In genomic region chr20:56766528-56766927, GRCh38 we compare ENCODE assay signal across 24 cellular contexts.
"Had no signal": no experiment of that assay in that cellular context is flagged by ENCODE, and none has a peak within 500 bp of the region (broad histone marks: within the 10 kb centered on the region; RNA-seq: fewer than 3 reads in every experiment).

No MANE protein-coding gene starts in this region.

- H3K9me3 Mint-ChIP-seq: activated naive CD4-positive, alpha-beta T cell treated with anti-CD3 and anti-CD28 coated beads for 36 hours; activated T-helper 2 cell treated with anti-CD3 and anti-CD28 coated beads, Interferon-gamma antibody, Interleukin-2, Interleukin-4, amounts not matched to agents 10 μg/mL and 5 μg/mL and 100 μg/mL, durations not matched to agents 14 hours and 24 hours and 36 hours; endodermal cell; neural crest cell had no signal

- H3K4me3 ChIP-seq: coronary artery, left ventricle myocardium inferior, stomach, suprapubic skin, transverse colon, uterus had no signal

- H3K27ac ChIP-seq: coronary artery, left ventricle myocardium inferior, stomach, suprapubic skin, transverse colon, uterus had no signal

- H3K4me1 ChIP-seq: left ventricle myocardium inferior, stomach, transverse colon, uterus had no signal

- H3K9me3 ChIP-seq: suprapubic skin, transverse colon, uterus had no signal

- H3K36me3 Mint-ChIP-seq: activated naive CD8-positive, alpha-beta T cell treated with anti-CD3 and anti-CD28 coated beads, Interleukin-2, amount 10 ng/mL, durations not matched to agents 7 days and 5 days; naive thymus-derived CD4-positive, alpha-beta T cell; stimulated activated memory B cell treated with anti-CD40 and anti-IgM and Interleukin-4, amounts not matched to agents 10 μg/mL and 1 μg/mL and 100 μg/mL, for 72 hours had no signal

- ATAC-seq: activated CD4-positive, alpha-beta T cell treated with anti-CD3 and anti-CD28 coated beads for 36 hours; activated T-cell treated with anti-CD3 and anti-CD28 coated beads, Interleukin-2, amount 50 U/mL, for 4 hours; naive thymus-derived CD4-positive, alpha-beta T cell; sciatic nerve; stimulated activated memory B cell treated with anti-CD40 and anti-IgM and Interleukin-4, amounts not matched to agents 10 μg/mL and 1 μg/mL and 100 μg/mL, for 72 hours had no signal

- H3K36me3 ChIP-seq: left ventricle myocardium inferior, stomach, suprapubic skin, transverse colon, uterus had no signal

- DNase-seq: activated CD4-positive, alpha-beta T cell treated with anti-CD3 and anti-CD28 coated beads for 36 hours; activated CD4-positive, alpha-beta T cell treated with anti-CD3 and anti-CD28 coated beads, Interleukin-2, amount 50 U/mL, for 4 hours; activated CD8-positive, alpha-beta memory T cell treated with anti-CD3 and anti-CD28 coated beads, Interleukin-2, amount 50 U/mL, for 48 hours; activated naive CD4-positive, alpha-beta T cell treated with anti-CD3 and anti-CD28 coated beads for 36 hours; activated naive CD8-positive, alpha-beta T cell treated with anti-CD3 and anti-CD28 coated beads, Interleukin-2, amount 10 ng/mL, durations not matched to agents 7 days and 5 days; activated T-cell treated with anti-CD3 and anti-CD28 coated beads, Interleukin-2, amount 50 U/mL, for 4 hours; amygdala; cerebellar nuclear complex; endodermal cell; glutamatergic neuron; hippocampal formation; left ventricle myocardium inferior; naive thymus-derived CD4-positive, alpha-beta T cell; small intestine; stomach; T-helper 9 cell; transverse colon; uterus had no signal

- H3K27ac Mint-ChIP-seq: activated CD4-positive, alpha-beta T cell treated with anti-CD3 and anti-CD28 coated beads for 36 hours; activated naive CD4-positive, alpha-beta T cell treated with anti-CD3 and anti-CD28 coated beads for 36 hours; activated naive CD8-positive, alpha-beta T cell treated with anti-CD3 and anti-CD28 coated beads, Interleukin-2, amount 10 ng/mL, durations not matched to agents 7 days and 5 days; activated T-helper 2 cell treated with anti-CD3 and anti-CD28 coated beads, Interferon-gamma antibody, Interleukin-2, Interleukin-4, amounts not matched to agents 10 μg/mL and 5 μg/mL and 100 μg/mL, durations not matched to agents 14 hours and 24 hours and 36 hours; endodermal cell; stimulated activated memory B cell treated with anti-CD40 and anti-IgM and Interleukin-4, amounts not matched to agents 10 μg/mL and 1 μg/mL and 100 μg/mL, for 72 hours had no signal

- H3K4me3 Mint-ChIP-seq: activated CD4-positive, alpha-beta T cell treated with anti-CD3 and anti-CD28 coated beads for 36 hours; activated naive CD4-positive, alpha-beta T cell treated with anti-CD3 and anti-CD28 coated beads for 36 hours; activated naive CD8-positive, alpha-beta T cell treated with anti-CD3 and anti-CD28 coated beads, Interleukin-2, amount 10 ng/mL, durations not matched to agents 7 days and 5 days; activated T-cell treated with anti-CD3 and anti-CD28 coated beads, Interleukin-2, amount 50 U/mL, for 4 hours; endodermal cell; naive thymus-derived CD4-positive, alpha-beta T cell; neural crest cell; stimulated activated memory B cell treated with anti-CD40 and anti-IgM and Interleukin-4, amounts not matched to agents 10 μg/mL and 1 μg/mL and 100 μg/mL, for 72 hours had no signal

- H3K4me1 Mint-ChIP-seq: activated CD4-positive, alpha-beta T cell treated with anti-CD3 and anti-CD28 coated beads for 36 hours; activated naive CD8-positive, alpha-beta T cell treated with anti-CD3 and anti-CD28 coated beads, Interleukin-2, amount 10 ng/mL, durations not matched to agents 7 days and 5 days; endodermal cell; naive thymus-derived CD4-positive, alpha-beta T cell; stimulated activated memory B cell treated with anti-CD40 and anti-IgM and Interleukin-4, amounts not matched to agents 10 μg/mL and 1 μg/mL and 100 μg/mL, for 72 hours had no signal

- H3K27me3 Mint-ChIP-seq: activated CD4-positive, alpha-beta T cell treated with anti-CD3 and anti-CD28 coated beads for 36 hours; activated naive CD8-positive, alpha-beta T cell treated with anti-CD3 and anti-CD28 coated beads, Interleukin-2, amount 10 ng/mL, durations not matched to agents 7 days and 5 days; stimulated activated memory B cell treated with anti-CD40 and anti-IgM and Interleukin-4, amounts not matched to agents 10 μg/mL and 1 μg/mL and 100 μg/mL, for 72 hours had no signal

- H3K27me3 ChIP-seq: suprapubic skin, transverse colon, uterus had no signal
